Comparison of ENCODE assay signal across 8 cellular contexts in genomic region chr3:50610181-50610971, GRCh38. TPM values are rescaled to one million over a fixed set of nuclear protein-coding genes. Genes with fewer than 3 reads are reported as not detected.
DNase-seq lines count a peak whose midpoint lies in the region; ATAC-seq and TF ChIP-seq lines count a peak whose summit lies in the region.

No MANE protein-coding gene starts in this region.

- no peaks in the 10 kb centered on the region for H3K36me3 Mint-ChIP-seq in nephron progenitor cell (ENCODE audit: low read depth)

- peak overlapping the region; percentile 88 to 97 for H3K9ac ChIP-seq in duodenal mucosa (ENCODE audit: low read depth in 1 of 2, low read length in 2 of 2)

- H3K4me3 ChIP-seq in BE2C (ENCODE audit: low read depth, low read length), result peak overlapping the region; percentile 49; the same call in 1 of the 2 replicates
- peak overlapping the region; percentile 89 to 92 for H3K4me3 ChIP-seq in duodenal mucosa (ENCODE audit: low read depth in 1 of 2, low read length in 2 of 2)

- H3K27me3 ChIP-seq in BE2C (no peaks in the 10 kb centered on the region), duodenal mucosa (ENCODE audit: control insufficient read depth in 1 of 2, insufficient read depth in 2 of 2, low read length in 2 of 2) (no peaks in the 10 kb centered on the region)

- DNase-seq in BE2C (no peak), RWPE1 (ENCODE audit: low spot score) (no peak), nephron progenitor cell (no peak), GM19238 (ENCODE audit: insufficient read length, low spot score) (no peak), NCI-H187 treated with DMSO at 0.1 percent for 48 hours (lab: John Stamatoyannopoulos, UW) (no peak)

- H3K27me3 Mint-ChIP-seq in nephron progenitor cell (ENCODE audit: low read depth, poor library complexity), result peaks cover 31% of the 10 kb centered on the region

- H3K36me3 ChIP-seq in BE2C, result no peaks in the 10 kb centered on the region
- peaks cover 24 to 34% of the 10 kb centered on the region in 2 donors for H3K36me3 ChIP-seq in duodenal mucosa (ENCODE audit: control insufficient read depth in 1 of 2, insufficient read depth in 2 of 2, low read length in 2 of 2)

- peak overlapping the region; percentile 85 for H3K4me3 Mint-ChIP-seq in nephron progenitor cell

- ATAC-seq in GM19463 (IDR thresholded peaks at IDR 0.05; ENCODE audit: unreplicated experiment) (no peak), HG02884 (IDR thresholded peaks at IDR 0.05; ENCODE audit: unreplicated experiment) (no peak)

- no peaks in the 10 kb centered on the region for H3K9me3 Mint-ChIP-seq in nephron progenitor cell

- H3K4me1 ChIP-seq in BE2C, result peaks cover 6% of the 10 kb centered on the region; the same call in 1 of the 2 replicates
- H3K4me1 ChIP-seq in duodenal mucosa (ENCODE audit: control insufficient read depth in 1 of 2, insufficient read depth in 2 of 2, low read length in 2 of 2), result peaks cover 62 to 70% of the 10 kb centered on the region in 2 donors

- TF ChIP-seq CTCF in BE2C (IDR thresholded peaks at IDR 0.05; ENCODE audit: low read depth, low read length), result no peak
- TF ChIP-seq CTCF in RWPE1 (conservative IDR thresholded peaks at IDR 0.05; ENCODE audit: low read depth), result no peak
- TF ChIP-seq CTCF in nephron progenitor cell (IDR thresholded peaks at IDR 0.05), result no peak

- no peak overlapping the region for H3K27ac Mint-ChIP-seq in nephron progenitor cell

- POLR2A ChIA-PET in RWPE1 (lab: Yijun Ruan, JAX; ENCODE audit: low non-redundant PET), result no interaction called here

- CTCF ChIA-PET in RWPE1 (lab: Yijun Ruan, JAX), result no interaction called here

- H3K27ac ChIP-seq in RWPE1 (peak overlapping the region; percentile 84), duodenal mucosa (ENCODE audit: low read depth, low read length) (peak overlapping the region; percentile 89)

- no peaks in the 10 kb centered on the region for H3K9me3 ChIP-seq in BE2C
- H3K9me3 ChIP-seq in duodenal mucosa (ENCODE audit: control insufficient read depth in 1 of 2, low read length in 2 of 2), result no peaks in the 10 kb centered on the region

- peaks cover 44% of the 10 kb centered on the region for H3K4me1 Mint-ChIP-seq in nephron progenitor cell

RNA-seq across cellular contexts. Expression of gene CISH, which starts 1.2 kb away (rescaled TPM):
- 11.1 TPM for polyA plus RNA-seq in BE2C (2012; ENCODE audit: insufficient read depth, insufficient read length, low read depth)

RNA-seq across cellular contexts. Expression of gene MAPKAPK3, which starts 6.6 kb away (rescaled TPM):
- polyA plus RNA-seq in BE2C (2012; ENCODE audit: insufficient read depth, insufficient read length, low read depth), result 21.5 TPM

RNA-seq across cellular contexts. Expression of gene HEMK1, which starts 41.1 kb away (rescaled TPM):
- 20.3 TPM for polyA plus RNA-seq in BE2C (2012; ENCODE audit: insufficient read depth, insufficient read length, low read depth)

RNA-seq across cellular contexts. Expression of gene C3orf18, which starts 42.8 kb away (rescaled TPM):
- polyA plus RNA-seq in BE2C (2012; ENCODE audit: insufficient read depth, insufficient read length, low read depth), result 4.3 TPM
